ENCODE assay signal across 21 cellular contexts in genomic region chr11:4636136-4636535, GRCh38. TPM values are rescaled to one million over a fixed set of nuclear protein-coding genes. Genes with fewer than 3 reads are reported as not detected.
DNase-seq lines count a peak whose midpoint lies in the region; ATAC-seq, FAIRE-seq and TF ChIP-seq lines count a peak whose summit lies in the region.
"Had no signal": no experiment of that assay in that cellular context is flagged by ENCODE, and none has a peak within 500 bp of the region (broad histone marks: within the 10 kb centered on the region; RNA-seq: fewer than 3 reads in every experiment).

No MANE protein-coding gene starts in this region.

- intact Hi-C loops in posterior vena cava (cut with DNase I), result loop anchor here in 1 of 2 donors (10.0 kb wide), 1 partner anchor 369 kb away; no protein-coding TSS in a partner anchor

- H3K36me3 ChIP-seq in GM23338 (ENCODE audit: insufficient read depth) (no peaks in the 10 kb centered on the region), Loucy (ENCODE audit: insufficient read depth, low read length) (no peaks in the 10 kb centered on the region), H1 (ENCODE audit: control insufficient read depth in 2 of 4, insufficient read depth in 4 of 4, low read length in 3 of 4) (no peaks in the 10 kb centered on the region), smooth muscle cell (ENCODE audit: low read depth) (no peaks in the 10 kb centered on the region)
- H3K36me3 ChIP-seq: BE2C; BLaER1 treated with 17β-estradiol and CSF1 and Interleukin-3, amounts not matched to agents 10 nM and 100 nM; HAP-1 had no signal

- H3K14ac ChIP-seq in H1 (ENCODE audit: insufficient read length), result no peak overlapping the region

- no peak overlapping the region for H3K4me3 Mint-ChIP-seq in GM23338
- H3K4me3 Mint-ChIP-seq: CD14-positive monocyte; CD4-positive, alpha-beta T cell; CD8-positive, alpha-beta memory T cell; HFFc6 had no signal

- H3K79me1 ChIP-seq in H1 (ENCODE audit: low read depth, low read length), result no peaks in the 10 kb centered on the region

- no peaks in the 10 kb centered on the region for H3K4me1 Mint-ChIP-seq in GM23338
- H3K4me1 Mint-ChIP-seq: CD14-positive monocyte; CD8-positive, alpha-beta memory T cell had no signal

- H3F3A ChIP-seq in GM23338 (replicated peaks; ENCODE audit: low read depth) (no peaks in the 10 kb centered on the region), Loucy (ENCODE audit: low read depth) (no peaks in the 10 kb centered on the region), smooth muscle cell (ENCODE audit: low read depth) (no peaks in the 10 kb centered on the region)

- TF ChIP-seq EP300 in H1 (IDR thresholded peaks at IDR 0.05; ENCODE audit: borderline replicate concordance in 1 of 2, low read depth in 2 of 2, low read length in 2 of 2), result no peak

- H3K27me3 ChIP-seq in GM23338 (ENCODE audit: insufficient read depth) (no peaks in the 10 kb centered on the region), Loucy (ENCODE audit: insufficient read depth, low read length, poor library complexity, severe bottlenecking) (no peaks in the 10 kb centered on the region), H1 (replicated peaks in 1 of 4; ENCODE audit: control insufficient read depth in 3 of 4, extremely low read depth in 1 of 4, insufficient read depth in 3 of 4, low read length in 3 of 4) (peaks cover 0 to 7% (median 4%) of the 10 kb centered on the region in 4 experiments; a peak in 5 of 7 replicates), smooth muscle cell (ENCODE audit: low read depth) (no peaks in the 10 kb centered on the region)
- H3K27me3 ChIP-seq: BE2C; BLaER1 treated with 17β-estradiol and CSF1 and Interleukin-3, amounts not matched to agents 10 nM and 100 nM had no signal

- no peak overlapping the region for H3K23ac ChIP-seq in H1 (ENCODE audit: insufficient read length)

- H3K9me2 ChIP-seq in GM23338 (ENCODE audit: insufficient read depth) (peaks cover 14% of the 10 kb centered on the region; the same call in 1 of the 2 replicates), Loucy (replicated peaks; ENCODE audit: low read depth, low read length) (no peaks in the 10 kb centered on the region)

- H3K27ac Mint-ChIP-seq in GM23338, result no peak overlapping the region
- H3K27ac Mint-ChIP-seq: CD14-positive monocyte; CD4-positive, alpha-beta T cell; CD8-positive, alpha-beta memory T cell; HFFc6 had no signal

- no peak overlapping the region for H4K8ac ChIP-seq in H1 (ENCODE audit: extremely low read depth, insufficient read depth, low read length)

- DNase-seq in GM23338 (ENCODE audit: low spot score) (no peak), H1 (ENCODE audit: low read depth in 1 of 2, low spot score in 2 of 2) (no peak), smooth muscle cell (lab: John Stamatoyannopoulos, UW; ENCODE audit: unreplicated experiment) (no peak), posterior vena cava (ENCODE audit: low spot score) (no peak), DMS53 treated with DMSO at 0.1 percent for 48 hours (lab: John Stamatoyannopoulos, UW; ENCODE audit: unreplicated experiment) (no peak)
- DNase-seq: DMS 273 treated with DMSO at 0.1 percent for 48 hours, GF-D8 had no signal

- no peak overlapping the region for H2BK20ac ChIP-seq in H1 (ENCODE audit: low read length)

- H3K27ac ChIP-seq in GM23338 (ENCODE audit: low read depth) (no peak overlapping the region), H1 (ENCODE audit: low read depth, low read length) (no peak overlapping the region), smooth muscle cell (ENCODE audit: low read depth) (no peak overlapping the region)
- H3K27ac ChIP-seq: A549; BLaER1 treated with 17β-estradiol and CSF1 and Interleukin-3, amounts not matched to agents 10 nM and 100 nM had no signal

- FAIRE-seq in H1 (lab: Jason Lieb, UNC), result no peak
- FAIRE-seq: A549, D721Med had no signal

- TF ChIP-seq POLR2A in H1 (IDR thresholded peaks at IDR 0.05; ENCODE audit: control extremely low read depth in 1 of 2, low read depth in 2 of 2, low read length in 2 of 2), result no peak

- H3K4me1 ChIP-seq in GM23338 (ENCODE audit: insufficient read depth) (no peaks in the 10 kb centered on the region), Loucy (ENCODE audit: insufficient read depth, low read length, poor library complexity, severe bottlenecking) (no peaks in the 10 kb centered on the region), H1 (replicated peaks in 1 of 4; ENCODE audit: control insufficient read depth in 3 of 4, insufficient read depth in 4 of 4, low read length in 3 of 4) (no peaks in the 10 kb centered on the region), smooth muscle cell (ENCODE audit: low read depth) (no peaks in the 10 kb centered on the region)
- H3K4me1 ChIP-seq: A549; BE2C; BLaER1 treated with 17β-estradiol and CSF1 and Interleukin-3, amounts not matched to agents 10 nM and 100 nM; HAP-1 had no signal

- H4K5ac ChIP-seq in H1 (ENCODE audit: insufficient read length, low read depth, low read length), result no peak overlapping the region

- H2AFZ ChIP-seq in GM23338 (peak overlapping the region; percentile 94), Loucy (ENCODE audit: low read length) (peak overlapping the region; percentile 47; the same call in 1 of the 2 replicates), H1 (ENCODE audit: low read length) (0 out of 2 replicates have a peak overlapping the region, but pooled peaks have one; percentile 91), smooth muscle cell (ENCODE audit: low read depth) (peak overlapping the region; percentile 45)

- H3K18ac ChIP-seq in H1 (ENCODE audit: extremely low read depth, low read length), result no peak overlapping the region

- H3K9me3 Mint-ChIP-seq in GM23338, result no peaks in the 10 kb centered on the region
- H3K9me3 Mint-ChIP-seq: CD4-positive, alpha-beta T cell; CD8-positive, alpha-beta memory T cell; HFFc6 had no signal

- 84% methylated on average over 2 of the region's 2 CpGs; no CpG with 5 or more reads in 1 of the 2 experiments for WGBS in H1 (ENCODE audit: extremely low coverage in 1 of 2, insufficient coverage in 1 of 2, insufficient read length in 1 of 2, insufficient replicate concordance in 2 of 2, low coverage in 1 of 2, low lambda C conversion rate in 2 of 2, missing lambda C conversion rate in 1 of 2), 2 experiments
- WGBS in smooth muscle cell (ENCODE audit: low lambda C conversion rate), result 87% methylated on average over 2 of the region's 2 CpGs

- H3K9ac ChIP-seq in Loucy (ENCODE audit: low read depth, low read length, poor library complexity, severe bottlenecking) (no peak overlapping the region), H1 (replicated peaks in 1 of 4; ENCODE audit: extremely low read depth in 1 of 4, low read depth in 3 of 4, low read length in 3 of 4) (no peak overlapping the region), smooth muscle cell (ENCODE audit: low read depth) (no peak overlapping the region)
- H3K9ac ChIP-seq: BLaER1 treated with 17β-estradiol and CSF1 and Interleukin-3, amounts not matched to agents 10 nM and 100 nM had no signal

- H2BK15ac ChIP-seq in H1 (ENCODE audit: low read length), result no peak overlapping the region

- no peak for TF ChIP-seq RAD21 in H1 (IDR thresholded peaks at IDR 0.05 in 1 of 2, conservative IDR thresholded peaks at IDR 0.05 in 1 of 2; ENCODE audit: low read depth in 2 of 2, low read length in 2 of 2)

- POLR2A ChIA-PET in H1 (lab: Charles Lee; ENCODE audit: partially characterized antibody), result no interaction called here

- no peaks in the 10 kb centered on the region for H3K36me3 Mint-ChIP-seq in GM23338 (ENCODE audit: low read depth)
- H3K36me3 Mint-ChIP-seq: CD14-positive monocyte; CD8-positive, alpha-beta memory T cell had no signal

- H4K20me1 ChIP-seq in GM23338 (replicated peaks; ENCODE audit: insufficient read depth), result no peaks in the 10 kb centered on the region
- no peaks in the 10 kb centered on the region for H4K20me1 ChIP-seq in Loucy (ENCODE audit: insufficient read depth, low read length, poor library complexity, severe bottlenecking)
- H4K20me1 ChIP-seq in H1 (replicated peaks in 1 of 2; ENCODE audit: control insufficient read depth in 1 of 2, insufficient read depth in 2 of 2, low read length in 2 of 2), result no peaks in the 10 kb centered on the region
- H4K20me1 ChIP-seq in smooth muscle cell (ENCODE audit: low read depth), result no peaks in the 10 kb centered on the region
- H4K20me1 ChIP-seq: BLaER1 treated with 17β-estradiol and CSF1 and Interleukin-3, amounts not matched to agents 10 nM and 100 nM had no signal

- CTCF ChIA-PET in H1 (lab: Charles Lee; ENCODE audit: partially characterized antibody), result interaction anchor here (0.6 to 5.2 kb wide), 48 partner anchors 8 to 1743 kb away, joined by 3 to 83 read pairs (median 4); partner anchors contain the start of genes MMP26, OR51E1 and OR51G2

- H3K9me3 ChIP-seq in Loucy (ENCODE audit: insufficient read depth, low read depth, low read length), result no peaks in the 10 kb centered on the region
- no peaks in the 10 kb centered on the region; a peak in 1 of 4 replicates for H3K9me3 ChIP-seq in H1 (ENCODE audit: insufficient read depth in 2 of 2, low read depth in 1 of 2, low read length in 1 of 2)
- no peaks in the 10 kb centered on the region for H3K9me3 ChIP-seq in smooth muscle cell (replicated peaks; ENCODE audit: low read depth)
- H3K9me3 ChIP-seq: A549; BE2C; BLaER1 treated with 17β-estradiol and CSF1 and Interleukin-3, amounts not matched to agents 10 nM and 100 nM; HAP-1 had no signal

- ATAC-seq in GM23338 (no peak), GM18498 (IDR thresholded peaks at IDR 0.05; ENCODE audit: unreplicated experiment) (no peak)

- H3K23me2 ChIP-seq in H1 (ENCODE audit: low read depth, low read length), result no peaks in the 10 kb centered on the region

- TF ChIP-seq CTCF in GM23338 (conservative IDR thresholded peaks at IDR 0.05; ENCODE audit: low read depth in 2 of 2) (no peak), Loucy (conservative IDR thresholded peaks at IDR 0.05; ENCODE audit: low read length) (no peak), H1 (IDR thresholded peaks at IDR 0.05; ENCODE audit: control extremely low read depth in 1 of 3, insufficient read depth in 1 of 3, low read depth in 1 of 3, low read length in 3 of 3) (no peak), smooth muscle cell (IDR thresholded peaks at IDR 0.05; ENCODE audit: borderline replicate concordance, insufficient read depth, poor library complexity, severe bottlenecking) (no peak)

- no peak overlapping the region for H2BK5ac ChIP-seq in H1 (ENCODE audit: low read depth, low read length)

- no peak overlapping the region for H4K91ac ChIP-seq in H1 (replicated peaks; ENCODE audit: insufficient read length, low read length)

- H3K27me3 Mint-ChIP-seq in GM23338 (ENCODE audit: insufficient read depth, low read depth, poor library complexity), result no peaks in the 10 kb centered on the region

- H2BK120ac ChIP-seq in H1 (replicated peaks; ENCODE audit: low read depth, low read length), result no peak overlapping the region

- H3K79me2 ChIP-seq in GM23338 (replicated peaks; ENCODE audit: insufficient read depth) (no peaks in the 10 kb centered on the region), Loucy (ENCODE audit: insufficient read depth, low read length) (no peaks in the 10 kb centered on the region), H1 (ENCODE audit: control insufficient read depth in 1 of 2, insufficient read depth in 2 of 2, low read length in 2 of 2) (no peaks in the 10 kb centered on the region), smooth muscle cell (ENCODE audit: low read depth) (no peaks in the 10 kb centered on the region)

- no peak overlapping the region for H3K4ac ChIP-seq in H1 (replicated peaks; ENCODE audit: insufficient read length, low read depth, low read length)

- H3K4me3 ChIP-seq in GM23338 (no peak overlapping the region), Loucy (ENCODE audit: low read length, poor library complexity, severe bottlenecking) (no peak overlapping the region), H1 (ENCODE audit: extremely low read depth in 1 of 4, insufficient read depth in 2 of 4, low read depth in 3 of 4, low read length in 4 of 4) (no peak overlapping the region), smooth muscle cell (no peak overlapping the region)
- H3K4me3 ChIP-seq: A549; BLaER1 treated with 17β-estradiol and CSF1 and Interleukin-3, amounts not matched to agents 10 nM and 100 nM; HAP-1 had no signal

- H2AK5ac ChIP-seq in H1 (ENCODE audit: low read depth, low read length), result no peak overlapping the region

- no peak overlapping the region for H3K56ac ChIP-seq in H1 (replicated peaks; ENCODE audit: insufficient read length, low read depth, low read length)

- H2BK12ac ChIP-seq in H1 (ENCODE audit: low read depth, low read length), result no peak overlapping the region

- H3K4me2 ChIP-seq in GM23338 (no peak overlapping the region), Loucy (ENCODE audit: low read depth, low read length, poor library complexity, severe bottlenecking) (no peak overlapping the region), H1 (ENCODE audit: insufficient read depth in 1 of 2, low read depth in 2 of 2, low read length in 2 of 2) (no peak overlapping the region), smooth muscle cell (no peak overlapping the region)

RNA-seq across cellular contexts. Expression of gene OR51D1, which starts 1.1 kb away (rescaled TPM):
- total RNA-seq in GM23338 (2014; rRNA removed; shearing (Covaris generic)), result not detected in 2 replicates
- polyA plus RNA-seq in GM23338 (2016; fragmentation: Nextera tagmentation; extraction: Ambion mirVana) (not detected in 2 replicates), H1 (2011; rRNA removed) (not detected in 2 replicates), smooth muscle cell (not detected in 2 replicates)
- total RNA-seq in H1 (2021; fragmentation: NEBNext Ultra II Directional; extraction: Animal tissue kit (Norgen Biotek cat#: 25700)), result not detected in 2 replicates
- not detected for polyA plus RNA-seq in H1 (2011; cell fraction: cytosol; rRNA removed)
- polyA plus RNA-seq in H1 (2011; cell fraction: nucleus; rRNA removed), result not detected
- polyA plus RNA-seq in H1 (2012, experiment 1 of 2), result not detected in 4 replicates
- not detected for polyA plus RNA-seq in H1 (2012, experiment 2 of 2)
- polyA plus RNA-seq in H1 (2013, experiment 1 of 2), result not detected
- polyA plus RNA-seq in H1 (2013, experiment 2 of 2), result not detected
- not detected in 2 replicates for polyA minus RNA-seq in H1 (2011; rRNA and poly(A)+ RNA removed)
- not detected for polyA minus RNA-seq in H1 (2011; cell fraction: cytosol; rRNA and poly(A)+ RNA removed)
- not detected for polyA minus RNA-seq in H1 (2011; cell fraction: nucleus; rRNA and poly(A)+ RNA removed)
- total RNA-seq in smooth muscle cell (not detected in 2 replicates), posterior vena cava (not detected)
- total RNA-seq: CD4-positive, alpha-beta T cell; CD8-positive, alpha-beta memory T cell; Daoy; G401; H4; HFFc6 had no signal
- polyA plus RNA-seq: A549; CD14-positive monocyte; CD8-positive, alpha-beta memory T cell had no signal

RNA-seq across cellular contexts. Expression of gene OR51E1, which starts 7.6 kb away (rescaled TPM):
- not detected in 2 replicates for total RNA-seq in GM23338 (2014; rRNA removed; shearing (Covaris generic))
- polyA plus RNA-seq in GM23338 (2016; fragmentation: Nextera tagmentation; extraction: Ambion mirVana), result not detected in 2 replicates
- total RNA-seq in H1 (2021; fragmentation: NEBNext Ultra II Directional; extraction: Animal tissue kit (Norgen Biotek cat#: 25700)), result not detected in 2 replicates
- not detected in 2 replicates for polyA plus RNA-seq in H1 (2011; rRNA removed)
- not detected for polyA plus RNA-seq in H1 (2011; cell fraction: cytosol; rRNA removed)
- not detected for polyA plus RNA-seq in H1 (2011; cell fraction: nucleus; rRNA removed)
- not detected in 4 replicates for polyA plus RNA-seq in H1 (2012, experiment 1 of 2)
- not detected for polyA plus RNA-seq in H1 (2012, experiment 2 of 2)
- polyA plus RNA-seq in H1 (2013, experiment 1 of 2), result not detected
- polyA plus RNA-seq in H1 (2013, experiment 2 of 2), result not detected
- not detected in 2 replicates for polyA minus RNA-seq in H1 (2011; rRNA and poly(A)+ RNA removed)
- not detected for polyA minus RNA-seq in H1 (2011; cell fraction: cytosol; rRNA and poly(A)+ RNA removed)
- not detected for polyA minus RNA-seq in H1 (2011; cell fraction: nucleus; rRNA and poly(A)+ RNA removed)
- total RNA-seq in smooth muscle cell, result not detected in 2 replicates
- polyA plus RNA-seq in smooth muscle cell, result not detected in 2 replicates
- total RNA-seq in posterior vena cava, result 1 to 10 TPM in 1 of 2 donors, under 1 TPM in 1; 0.67 to 1.0 TPM
- total RNA-seq: CD4-positive, alpha-beta T cell; CD8-positive, alpha-beta memory T cell; Daoy; G401; H4; HFFc6 had no signal
- polyA plus RNA-seq: A549; CD14-positive monocyte; CD8-positive, alpha-beta memory T cell had no signal

RNA-seq across cellular contexts. Expression of gene TRIM68, which starts 28.1 kb away (rescaled TPM):
- total RNA-seq in GM23338 (2014; rRNA removed; shearing (Covaris generic)), result 4.2 and 5.7 TPM in 2 replicates
- polyA plus RNA-seq in GM23338 (2016; fragmentation: Nextera tagmentation; extraction: Ambion mirVana), result 1.6 and 2.2 TPM in 2 replicates
- total RNA-seq in H1 (2021; fragmentation: NEBNext Ultra II Directional; extraction: Animal tissue kit (Norgen Biotek cat#: 25700)), result 5.7 and 6.2 TPM in 2 replicates
- polyA plus RNA-seq in H1 (2011; rRNA removed), result 3.4 and 3.8 TPM in 2 replicates
- 4.6 TPM for polyA plus RNA-seq in H1 (2011; cell fraction: cytosol; rRNA removed)
- 5.4 TPM for polyA plus RNA-seq in H1 (2011; cell fraction: nucleus; rRNA removed)
- 4.7 to 6.0 TPM (median 5.4 TPM) in 4 replicates for polyA plus RNA-seq in H1 (2012, experiment 1 of 2)
- polyA plus RNA-seq in H1 (2012, experiment 2 of 2), result 2.5 TPM
- polyA plus RNA-seq in H1 (2013, experiment 1 of 2), result 3.8 TPM
- 3.8 TPM for polyA plus RNA-seq in H1 (2013, experiment 2 of 2)
- polyA minus RNA-seq in H1 (2011; rRNA and poly(A)+ RNA removed), result 4.9 and 5.1 TPM in 2 replicates
- 1.1 TPM for polyA minus RNA-seq in H1 (2011; cell fraction: cytosol; rRNA and poly(A)+ RNA removed)
- 13.8 TPM for polyA minus RNA-seq in H1 (2011; cell fraction: nucleus; rRNA and poly(A)+ RNA removed)
- 10.7 and 18.9 TPM in 2 replicates for total RNA-seq in smooth muscle cell
- polyA plus RNA-seq in smooth muscle cell, result 7.8 and 10.7 TPM in 2 replicates
- total RNA-seq in posterior vena cava, result 1 to 10 TPM; 6.2 to 6.3 TPM

RNA-seq across cellular contexts. Expression of gene OR52I1, which starts 42.3 kb away (rescaled TPM):
- total RNA-seq in GM23338 (2014; rRNA removed; shearing (Covaris generic)), result not detected in 2 replicates
- polyA plus RNA-seq in GM23338 (2016; fragmentation: Nextera tagmentation; extraction: Ambion mirVana) (not detected in 2 replicates), H1 (2011; rRNA removed) (not detected in 2 replicates), smooth muscle cell (not detected in 2 replicates)
- not detected in 2 replicates for total RNA-seq in H1 (2021; fragmentation: NEBNext Ultra II Directional; extraction: Animal tissue kit (Norgen Biotek cat#: 25700))
- not detected for polyA plus RNA-seq in H1 (2011; cell fraction: cytosol; rRNA removed)
- not detected for polyA plus RNA-seq in H1 (2011; cell fraction: nucleus; rRNA removed)
- polyA plus RNA-seq in H1 (2012, experiment 1 of 2), result not detected in 4 replicates
- polyA plus RNA-seq in H1 (2012, experiment 2 of 2), result not detected
- not detected for polyA plus RNA-seq in H1 (2013, experiment 1 of 2)
- polyA plus RNA-seq in H1 (2013, experiment 2 of 2), result not detected
- polyA minus RNA-seq in H1 (2011; rRNA and poly(A)+ RNA removed), result not detected in 2 replicates
- polyA minus RNA-seq in H1 (2011; cell fraction: cytosol; rRNA and poly(A)+ RNA removed), result not detected
- not detected for polyA minus RNA-seq in H1 (2011; cell fraction: nucleus; rRNA and poly(A)+ RNA removed)
- total RNA-seq in smooth muscle cell (not detected in 2 replicates), posterior vena cava (not detected)
- total RNA-seq: CD4-positive, alpha-beta T cell; CD8-positive, alpha-beta memory T cell; Daoy; G401; H4; HFFc6 had no signal
- polyA plus RNA-seq: A549; CD14-positive monocyte; CD8-positive, alpha-beta memory T cell had no signal

RNA-seq across cellular contexts. Expression of gene OR52I2, which starts 54.6 kb away (rescaled TPM):
- not detected in 2 replicates for total RNA-seq in GM23338 (2014; rRNA removed; shearing (Covaris generic))
- polyA plus RNA-seq in GM23338 (2016; fragmentation: Nextera tagmentation; extraction: Ambion mirVana) (0.03 TPM in 1 of 2 replicates, not detected in the other), H1 (2011; rRNA removed) (not detected in 2 replicates), smooth muscle cell (0.02 TPM in 1 of 2 replicates, not detected in the other)
- total RNA-seq in H1 (2021; fragmentation: NEBNext Ultra II Directional; extraction: Animal tissue kit (Norgen Biotek cat#: 25700)), result not detected in 2 replicates
- polyA plus RNA-seq in H1 (2011; cell fraction: cytosol; rRNA removed), result not detected
- polyA plus RNA-seq in H1 (2011; cell fraction: nucleus; rRNA removed), result not detected
- polyA plus RNA-seq in H1 (2012, experiment 1 of 2), result not detected in 4 replicates
- polyA plus RNA-seq in H1 (2012, experiment 2 of 2), result not detected
- not detected for polyA plus RNA-seq in H1 (2013, experiment 1 of 2)
- not detected for polyA plus RNA-seq in H1 (2013, experiment 2 of 2)
- not detected in 2 replicates for polyA minus RNA-seq in H1 (2011; rRNA and poly(A)+ RNA removed)
- not detected for polyA minus RNA-seq in H1 (2011; cell fraction: cytosol; rRNA and poly(A)+ RNA removed)
- not detected for polyA minus RNA-seq in H1 (2011; cell fraction: nucleus; rRNA and poly(A)+ RNA removed)
- total RNA-seq in smooth muscle cell (not detected in 2 replicates), posterior vena cava (not detected)
- total RNA-seq: CD4-positive, alpha-beta T cell; CD8-positive, alpha-beta memory T cell; Daoy; G401; H4; HFFc6 had no signal
- polyA plus RNA-seq: A549; CD14-positive monocyte; CD8-positive, alpha-beta memory T cell had no signal
